21 cellular contexts compared by ENCODE assay signal in the genomic region with DNA sequence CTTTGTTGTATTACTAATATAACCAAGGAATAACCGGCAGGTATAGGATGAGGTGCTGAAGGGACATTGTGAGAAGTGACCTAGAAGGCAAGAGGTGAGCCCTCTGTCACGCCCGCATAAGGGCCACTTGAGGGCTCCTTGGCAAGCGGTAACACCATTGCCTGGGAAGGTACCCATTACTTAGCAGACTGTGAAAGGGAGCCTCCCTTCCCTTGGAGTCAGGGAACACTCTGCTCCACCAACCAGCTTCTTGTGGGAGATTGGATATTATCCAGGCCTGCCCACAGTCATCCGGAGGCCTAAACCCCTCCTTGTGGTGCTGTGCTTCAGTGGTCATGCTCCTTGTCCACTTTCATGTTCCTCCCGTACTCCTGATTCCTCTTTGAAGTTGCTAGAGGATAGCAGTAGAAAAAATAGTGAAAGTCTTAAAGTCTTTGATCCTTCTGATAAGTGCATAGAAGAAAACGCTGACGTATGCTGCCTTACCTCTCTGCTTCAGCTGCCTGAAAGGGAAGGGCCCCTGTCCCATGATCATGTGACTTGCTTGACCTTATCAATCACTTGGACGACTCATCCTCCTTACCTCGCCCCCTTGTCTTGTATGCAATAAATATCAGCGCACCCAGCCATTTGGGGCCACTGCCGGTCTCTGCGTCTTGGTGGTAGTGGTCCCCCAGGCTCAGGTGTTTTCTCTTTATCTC. TPM values are rescaled to one million over a fixed set of nuclear protein-coding genes. Genes with fewer than 3 reads are reported as not detected.
DNase-seq lines count a peak whose midpoint lies in the region; ATAC-seq, FAIRE-seq and TF ChIP-seq lines count a peak whose summit lies in the region.
"Had no signal": no experiment of that assay in that cellular context is flagged by ENCODE, and none has a peak within 500 bp of the region (broad histone marks: within the 10 kb centered on the region; RNA-seq: fewer than 3 reads in every experiment).

No MANE protein-coding gene starts in this region.

- peaks cover 2% of the 10 kb centered on the region for H3K79me2 ChIP-seq in HepG2 (ENCODE audit: insufficient read depth, low read length)

- CTCF ChIA-PET in HepG2 (lab: Yijun Ruan, JAX; ENCODE audit: low intra/inter-chr PET ratio, low total read pairs) = no interaction called here
- CTCF ChIA-PET in naive thymus-derived CD4-positive, alpha-beta T cell (lab: Charles Lee) = no interaction called here

- FAIRE-seq in HepG2 (lab: Jason Lieb, UNC) = no peak
- FAIRE-seq: HTR-8/SVneo had no signal

- H3K4me3 ChIP-seq in HepG2 (replicated peaks in 1 of 3; ENCODE audit: insufficient read depth in 1 of 3, low read depth in 2 of 3, low read length in 3 of 3) (no peak overlapping the region), right lobe of liver (no peak overlapping the region), fibroblast of mammary gland (ENCODE audit: control insufficient read depth, low read depth, low read length) (no peak overlapping the region), transverse colon (no peak overlapping the region), Peyer's patch (no peak overlapping the region)
- H3K4me3 ChIP-seq in naive thymus-derived CD4-positive, alpha-beta T cell (ENCODE audit: low read length) = no peak overlapping the region
- H3K4me3 ChIP-seq: ascending aorta, psoas muscle, suprapubic skin had no signal

- H3K9me3 Mint-ChIP-seq in nephron = no peaks in the 10 kb centered on the region
- no peaks in the 10 kb centered on the region for H3K9me3 Mint-ChIP-seq in naive thymus-derived CD4-positive, alpha-beta T cell

- DNase-seq in HepG2 (ENCODE audit: low spot score) = no peak
- no peak for DNase-seq in right lobe of liver
- peak; percentile 20 for DNase-seq in fibroblast of mammary gland (ENCODE audit: low read depth)
- no peak for DNase-seq in naive thymus-derived CD4-positive, alpha-beta T cell
- DNase-seq in transverse colon = no peak
- no peak for DNase-seq in Peyer's patch
- DNase-seq: activated naive CD4-positive, alpha-beta T cell treated with Interleukin-2 at 50 U/mL for 16 hours; DMS 273 treated with DMSO at 0.1 percent for 48 hours; glutamatergic neuron; NCI-H1105; psoas muscle; SK-N-SH; stimulated activated CD4-positive, alpha-beta T cell treated with anti-CD3 and anti-CD28 coated beads, Interleukin-4, amount 100 ng/mL, for 4 hours had no signal

- WGBS in HepG2 (ENCODE audit: low lambda C conversion rate) = 93% methylated on average over 13 of the region's 13 CpGs
- 84% methylated on average over 10 of the region's 13 CpGs for WGBS in right lobe of liver (ENCODE audit: insufficient coverage, low coverage, low lambda C conversion rate, missing lambda C conversion rate)
- 87 to 89% methylated on average over 8 to 13 of the region's 13 CpGs for WGBS in transverse colon (ENCODE audit: low coverage in 1 of 2), 2 donors

- TF ChIP-seq CTCF in HepG2 (CRISPR knock-in tag; IDR thresholded peaks at IDR 0.05) (no peak), right lobe of liver (IDR thresholded peaks at IDR 0.05) (no peak), fibroblast of mammary gland (conservative IDR thresholded peaks at IDR 0.05; ENCODE audit: control insufficient read depth, insufficient read depth, low read depth, low read length) (no peak), nephron (IDR thresholded peaks at IDR 0.05; ENCODE audit: unreplicated experiment in 3 of 3) (no peak), transverse colon (IDR thresholded peaks at IDR 0.05) (no peak), Peyer's patch (IDR thresholded peaks at IDR 0.05) (no peak)

- H3K27me3 ChIP-seq in HepG2 (ENCODE audit: control insufficient read depth in 1 of 2, insufficient read depth in 2 of 2, low read length in 2 of 2) = no peaks in the 10 kb centered on the region
- no peaks in the 10 kb centered on the region for H3K27me3 ChIP-seq in right lobe of liver
- no peaks in the 10 kb centered on the region for H3K27me3 ChIP-seq in naive thymus-derived CD4-positive, alpha-beta T cell (ENCODE audit: control insufficient read depth in 2 of 2, insufficient read depth in 2 of 2, low read length in 2 of 2)
- no peaks in the 10 kb centered on the region for H3K27me3 ChIP-seq in transverse colon
- H3K27me3 ChIP-seq in Peyer's patch = no peaks in the 10 kb centered on the region
- H3K27me3 ChIP-seq: ascending aorta, suprapubic skin had no signal

- no peak for TF ChIP-seq RAD21 in HepG2 (CRISPR knock-in tag; IDR thresholded peaks at IDR 0.05)

- no TSS peak for BruUV-seq in HepG2 (replicated peaks; lab: Mats Ljungman, UMichigan)

- H3K27ac ChIP-seq in HepG2 (ENCODE audit: extremely low read length, insufficient read depth, low read length) (no peak overlapping the region), right lobe of liver (no peak overlapping the region), transverse colon (no peak overlapping the region), Peyer's patch (no peak overlapping the region)
- no peak overlapping the region for H3K27ac ChIP-seq in naive thymus-derived CD4-positive, alpha-beta T cell (ENCODE audit: low read depth, low read length)
- H3K27ac ChIP-seq: ascending aorta, C4-2B, epithelial cell of prostate, psoas muscle, suprapubic skin had no signal

- H3K27ac Mint-ChIP-seq in nephron = peak overlapping the region in 2 of 3 experiments; percentile 35 to 74
- peak overlapping the region in 1 of 9 donors; percentile 15 for H3K27ac Mint-ChIP-seq in naive thymus-derived CD4-positive, alpha-beta T cell

- peaks cover 76% of the 10 kb centered on the region for H3K36me3 Mint-ChIP-seq in nephron (ENCODE audit: low read depth)
- H3K36me3 Mint-ChIP-seq in naive thymus-derived CD4-positive, alpha-beta T cell = peaks cover 0 to 31% (median 16%) of the 10 kb centered on the region in 5 donors

- H2AFZ ChIP-seq in HepG2 (ENCODE audit: low read length) = no peak overlapping the region

- H3K4me2 ChIP-seq in HepG2 (ENCODE audit: low read depth, low read length) = no peak overlapping the region
- H3K4me2 ChIP-seq: SK-N-SH had no signal

- no peaks in the 10 kb centered on the region for H4K20me1 ChIP-seq in HepG2 (ENCODE audit: insufficient read depth, low read length)

- H3K9me3 ChIP-seq in HepG2 (ENCODE audit: low read length) = no peaks in the 10 kb centered on the region
- H3K9me3 ChIP-seq in right lobe of liver = no peaks in the 10 kb centered on the region
- no peaks in the 10 kb centered on the region for H3K9me3 ChIP-seq in naive thymus-derived CD4-positive, alpha-beta T cell (ENCODE audit: control insufficient read depth in 2 of 3, low read length in 3 of 3)
- H3K9me3 ChIP-seq in transverse colon = no peaks in the 10 kb centered on the region
- H3K9me3 ChIP-seq in Peyer's patch = no peaks in the 10 kb centered on the region
- H3K9me3 ChIP-seq: ascending aorta, psoas muscle, SK-N-SH, suprapubic skin had no signal

- no peaks in the 10 kb centered on the region for H3K4me1 Mint-ChIP-seq in nephron
- H3K4me1 Mint-ChIP-seq in naive thymus-derived CD4-positive, alpha-beta T cell = peaks cover 0 to 14% (median 4%) of the 10 kb centered on the region in 7 donors

- in situ Hi-C loops in HepG2 (cut with HindIII; ENCODE audit: extremely low pct_ligation_motif_present, low pct_unique_long_range_greater_than_20kb) = no loop called here
- in situ Hi-C loops in transverse colon (cut with MboI; ENCODE audit: low pct_ligation_motif_present in 1 of 4, low pct_unique_long_range_greater_than_20kb in 1 of 4, low sequenced_read_pairs in 3 of 4) = no loop called here

- H3K27me3 Mint-ChIP-seq in nephron (ENCODE audit: low read depth) = no peaks in the 10 kb centered on the region
- no peaks in the 10 kb centered on the region for H3K27me3 Mint-ChIP-seq in naive thymus-derived CD4-positive, alpha-beta T cell

- TF ChIP-seq EP300 in HepG2 (IDR thresholded peaks at IDR 0.05; ENCODE audit: low read depth in 2 of 2, low read length in 2 of 2) (no peak), HepG2 (CRISPR knock-in tag; IDR thresholded peaks at IDR 0.05; ENCODE audit: borderline replicate concordance) (no peak), transverse colon (IDR thresholded peaks at IDR 0.05; ENCODE audit: low read depth) (no peak)

- ATAC-seq in HepG2 = no peak
- ATAC-seq in right lobe of liver = no peak
- no peak for ATAC-seq in naive thymus-derived CD4-positive, alpha-beta T cell
- no peak for ATAC-seq in GM19463 (IDR thresholded peaks at IDR 0.05; ENCODE audit: unreplicated experiment)
- ATAC-seq: psoas muscle had no signal

- no peak overlapping the region for H3K9ac ChIP-seq in HepG2 (ENCODE audit: insufficient read depth, low read depth, low read length)
- H3K9ac ChIP-seq: SK-N-SH had no signal

- no peaks in the 10 kb centered on the region for H3K4me1 ChIP-seq in HepG2 (ENCODE audit: insufficient read depth, low read length)
- no peaks in the 10 kb centered on the region for H3K4me1 ChIP-seq in right lobe of liver
- H3K4me1 ChIP-seq in naive thymus-derived CD4-positive, alpha-beta T cell (ENCODE audit: control insufficient read depth in 2 of 2, insufficient read depth in 2 of 2, low read length in 2 of 2) = no peaks in the 10 kb centered on the region
- peaks cover 0 to 3% (median 0%) of the 10 kb centered on the region in 4 donors for H3K4me1 ChIP-seq in transverse colon
- H3K4me1 ChIP-seq in Peyer's patch = no peaks in the 10 kb centered on the region
- H3K4me1 ChIP-seq: ascending aorta, psoas muscle, suprapubic skin had no signal

- TF ChIP-seq POLR2A in HepG2 (IDR thresholded peaks at IDR 0.05; ENCODE audit: insufficient read depth in 1 of 2, low read depth in 2 of 2, low read length in 2 of 2) = no peak
- TF ChIP-seq POLR2A in right lobe of liver (IDR thresholded peaks at IDR 0.05) = no peak
- no peak for TF ChIP-seq POLR2A in transverse colon (IDR thresholded peaks at IDR 0.05)
- no peak for TF ChIP-seq POLR2A in Peyer's patch (IDR thresholded peaks at IDR 0.05)

- intact Hi-C loops in HepG2 (cut with micrococcal nuclease; ENCODE audit: unreplicated experiment) (no loop called here), right lobe of liver (cut with DNase I) (no loop called here), transverse colon (cut with DNase I; ENCODE audit: low total_unique reads) (no loop called here)
- intact Hi-C loops in naive thymus-derived CD4-positive, alpha-beta T cell (cut with micrococcal nuclease) = no loop called here

- H3K4me3 Mint-ChIP-seq in nephron = no peak overlapping the region
- H3K4me3 Mint-ChIP-seq in naive thymus-derived CD4-positive, alpha-beta T cell = no peak overlapping the region

- POLR2A ChIA-PET in HepG2 (lab: Yijun Ruan, JAX) = no interaction called here
- POLR2A ChIA-PET in naive thymus-derived CD4-positive, alpha-beta T cell (lab: Charles Lee) = no interaction called here

- H3K36me3 ChIP-seq in HepG2 (replicated peaks in 1 of 2; ENCODE audit: control insufficient read depth in 1 of 2, insufficient read depth in 2 of 2, low read length in 2 of 2) (peaks cover 13 to 65% of the 10 kb centered on the region in 2 experiments; a peak in 4 of 5 replicates), right lobe of liver (peaks cover 15 to 88% (median 33%) of the 10 kb centered on the region in 4 donors), transverse colon (peaks cover 0 to 67% (median 29%) of the 10 kb centered on the region in 4 donors), Peyer's patch (peaks cover 0 to 96% (median 0%) of the 10 kb centered on the region in 3 donors)
- peaks cover 5 to 74% (median 23%) of the 10 kb centered on the region in 3 experiments for H3K36me3 ChIP-seq in naive thymus-derived CD4-positive, alpha-beta T cell (ENCODE audit: control insufficient read depth in 2 of 3, insufficient read depth in 3 of 3, low read length in 3 of 3)

RNA-seq across cellular contexts. Expression of a gene that starts 16.0 kb away (rescaled TPM):
- total RNA-seq in HepG2 (2016; rRNA removed; fragmentation: Illumina TruSeq; extraction: Trizol) (166 and 305 TPM in 2 replicates), right lobe of liver (10 to 100 TPM; 50.1 to 66.1 (median 58.8) TPM), transverse colon (100 to 1,000 TPM in 1 of 4 donors, 10 to 100 TPM in 3; 40.4 to 117 (median 67.7) TPM), Peyer's patch (100 to 1,000 TPM in 3 of 4 donors, 10 to 100 TPM in 1; 72.1 to 172 (median 109) TPM)
- total RNA-seq in HepG2 (2016; cell fraction: cytosol; rRNA removed; fragmentation: Illumina TruSeq; extraction: Trizol; ENCODE audit: low read depth) = 37.3 and 46.0 TPM in 2 replicates
- 177 and 299 TPM in 2 replicates for total RNA-seq in HepG2 (2016; cell fraction: insoluble cytoplasmic fraction; rRNA removed; fragmentation: Illumina TruSeq; extraction: Trizol)
- total RNA-seq in HepG2 (2016; cell fraction: membrane; rRNA removed; fragmentation: Illumina TruSeq; extraction: Trizol) = 67.8 and 83.4 TPM in 2 replicates
- total RNA-seq in HepG2 (2016; cell fraction: nucleus; rRNA removed; fragmentation: Illumina TruSeq; extraction: Trizol) = 140 and 152 TPM in 2 replicates
- polyA plus RNA-seq in HepG2 (2011; rRNA removed) = 56.3 and 64.4 TPM in 2 replicates
- 36.1 and 53.3 TPM in 2 replicates for polyA plus RNA-seq in HepG2 (2011; cell fraction: cytosol; rRNA removed)
- polyA plus RNA-seq in HepG2 (2011; cell fraction: nucleus; rRNA removed) = 68.0 and 80.6 TPM in 2 replicates
- polyA plus RNA-seq in HepG2 (2012) = 110 and 117 TPM in 2 replicates
- polyA plus RNA-seq in HepG2 (2016; cell fraction: cytosol; fragmentation: Illumina TruSeq; extraction: Trizol; ENCODE audit: low read depth) = 14.3 and 16.1 TPM in 2 replicates
- 281 and 295 TPM in 2 replicates for polyA plus RNA-seq in HepG2 (2016; cell fraction: insoluble cytoplasmic fraction; fragmentation: Illumina TruSeq; extraction: Trizol; ENCODE audit: low read depth)
- 29.4 and 38.8 TPM in 2 replicates for polyA plus RNA-seq in HepG2 (2016; cell fraction: membrane; fragmentation: Illumina TruSeq; extraction: Trizol; ENCODE audit: low read depth)
- 174 and 180 TPM in 2 replicates for polyA plus RNA-seq in HepG2 (2016; cell fraction: nucleus; fragmentation: Illumina TruSeq; extraction: Trizol; ENCODE audit: insufficient read depth, low read depth)
- polyA minus RNA-seq in HepG2 (2011; rRNA and poly(A)+ RNA removed; ENCODE audit: low replicate concordance) = 72.7 and 122 TPM in 2 replicates
- polyA minus RNA-seq in HepG2 (2011; cell fraction: cytosol; rRNA and poly(A)+ RNA removed) = 73.0 and 79.8 TPM in 2 replicates
- 125 and 154 TPM in 2 replicates for polyA minus RNA-seq in HepG2 (2011; cell fraction: nucleus; rRNA and poly(A)+ RNA removed)
- 100 to 1,000 TPM; 130 to 280 (median 162) TPM for total RNA-seq in naive thymus-derived CD4-positive, alpha-beta T cell
- 100 to 1,000 TPM; 246 to 251 TPM for polyA plus RNA-seq in naive thymus-derived CD4-positive, alpha-beta T cell

RNA-seq across cellular contexts. Expression of a gene that starts 16.7 kb away (rescaled TPM):
- total RNA-seq in HepG2 (2016; rRNA removed; fragmentation: Illumina TruSeq; extraction: Trizol) = 84.8 and 98.0 TPM in 2 replicates
- 40.9 and 53.0 TPM in 2 replicates for total RNA-seq in HepG2 (2016; cell fraction: cytosol; rRNA removed; fragmentation: Illumina TruSeq; extraction: Trizol; ENCODE audit: low read depth)
- 88.0 and 114 TPM in 2 replicates for total RNA-seq in HepG2 (2016; cell fraction: insoluble cytoplasmic fraction; rRNA removed; fragmentation: Illumina TruSeq; extraction: Trizol)
- 51.0 and 60.6 TPM in 2 replicates for total RNA-seq in HepG2 (2016; cell fraction: membrane; rRNA removed; fragmentation: Illumina TruSeq; extraction: Trizol)
- 37.3 and 44.7 TPM in 2 replicates for total RNA-seq in HepG2 (2016; cell fraction: nucleus; rRNA removed; fragmentation: Illumina TruSeq; extraction: Trizol)
- polyA plus RNA-seq in HepG2 (2011; rRNA removed) = 43.2 and 57.7 TPM in 2 replicates
- 29.4 and 47.2 TPM in 2 replicates for polyA plus RNA-seq in HepG2 (2011; cell fraction: cytosol; rRNA removed)
- 14.4 and 22.1 TPM in 2 replicates for polyA plus RNA-seq in HepG2 (2011; cell fraction: nucleus; rRNA removed)
- 56.4 and 66.6 TPM in 2 replicates for polyA plus RNA-seq in HepG2 (2012)
- 40.3 and 46.7 TPM in 2 replicates for polyA plus RNA-seq in HepG2 (2016; cell fraction: cytosol; fragmentation: Illumina TruSeq; extraction: Trizol; ENCODE audit: low read depth)
- 108 and 130 TPM in 2 replicates for polyA plus RNA-seq in HepG2 (2016; cell fraction: insoluble cytoplasmic fraction; fragmentation: Illumina TruSeq; extraction: Trizol; ENCODE audit: low read depth)
- 49.0 and 60.3 TPM in 2 replicates for polyA plus RNA-seq in HepG2 (2016; cell fraction: membrane; fragmentation: Illumina TruSeq; extraction: Trizol; ENCODE audit: low read depth)
- 67.9 and 77.3 TPM in 2 replicates for polyA plus RNA-seq in HepG2 (2016; cell fraction: nucleus; fragmentation: Illumina TruSeq; extraction: Trizol; ENCODE audit: insufficient read depth, low read depth)
- polyA minus RNA-seq in HepG2 (2011; rRNA and poly(A)+ RNA removed; ENCODE audit: low replicate concordance) = 8.8 and 12.4 TPM in 2 replicates
- 8.7 and 14.6 TPM in 2 replicates for polyA minus RNA-seq in HepG2 (2011; cell fraction: cytosol; rRNA and poly(A)+ RNA removed)
- polyA minus RNA-seq in HepG2 (2011; cell fraction: nucleus; rRNA and poly(A)+ RNA removed) = 37.0 and 37.7 TPM in 2 replicates
- 10 to 100 TPM; 14.1 to 27.6 (median 19.6) TPM for total RNA-seq in right lobe of liver
- 10 to 100 TPM; 35.5 to 58.8 (median 47.4) TPM for total RNA-seq in naive thymus-derived CD4-positive, alpha-beta T cell
- 10 to 100 TPM; 49.8 to 65.9 TPM for polyA plus RNA-seq in naive thymus-derived CD4-positive, alpha-beta T cell
- total RNA-seq in transverse colon = 10 to 100 TPM in 3 of 4 donors, 1 to 10 TPM in 1; 3.4 to 72.9 (median 34.5) TPM
- 10 to 100 TPM; 34.7 to 56.2 (median 44.1) TPM for total RNA-seq in Peyer's patch

RNA-seq across cellular contexts. Expression of a gene that starts 35.6 kb away (rescaled TPM):
- total RNA-seq in HepG2 (2016; rRNA removed; fragmentation: Illumina TruSeq; extraction: Trizol) (5.4 and 7.2 TPM in 2 replicates), right lobe of liver (1 to 10 TPM in 1 of 6 experiments, under 1 TPM in 5; 0.29 to 2.1 (median 0.44) TPM), transverse colon (10 to 100 TPM; 24.9 to 95.5 (median 43.8) TPM), Peyer's patch (10 to 100 TPM in 1 of 4 donors, 1 to 10 TPM in 3; 8.3 to 19.8 (median 9.2) TPM)
- total RNA-seq in HepG2 (2016; cell fraction: cytosol; rRNA removed; fragmentation: Illumina TruSeq; extraction: Trizol; ENCODE audit: low read depth) = 4.9 and 5.4 TPM in 2 replicates
- total RNA-seq in HepG2 (2016; cell fraction: insoluble cytoplasmic fraction; rRNA removed; fragmentation: Illumina TruSeq; extraction: Trizol) = 5.3 and 8.1 TPM in 2 replicates
- 9.5 and 9.8 TPM in 2 replicates for total RNA-seq in HepG2 (2016; cell fraction: membrane; rRNA removed; fragmentation: Illumina TruSeq; extraction: Trizol)
- 2.3 TPM in 2 replicates for total RNA-seq in HepG2 (2016; cell fraction: nucleus; rRNA removed; fragmentation: Illumina TruSeq; extraction: Trizol)
- polyA plus RNA-seq in HepG2 (2011; rRNA removed) = 2.1 and 2.4 TPM in 2 replicates
- polyA plus RNA-seq in HepG2 (2011; cell fraction: cytosol; rRNA removed) = 1.5 and 1.8 TPM in 2 replicates
- 0.77 and 1.0 TPM in 2 replicates for polyA plus RNA-seq in HepG2 (2011; cell fraction: nucleus; rRNA removed)
- 0.56 and 0.93 TPM in 2 replicates for polyA plus RNA-seq in HepG2 (2012)
- polyA plus RNA-seq in HepG2 (2016; cell fraction: cytosol; fragmentation: Illumina TruSeq; extraction: Trizol; ENCODE audit: low read depth) = 5.2 and 6.1 TPM in 2 replicates
- polyA plus RNA-seq in HepG2 (2016; cell fraction: insoluble cytoplasmic fraction; fragmentation: Illumina TruSeq; extraction: Trizol; ENCODE audit: low read depth) = 6.7 and 6.9 TPM in 2 replicates
- 7.6 and 7.9 TPM in 2 replicates for polyA plus RNA-seq in HepG2 (2016; cell fraction: membrane; fragmentation: Illumina TruSeq; extraction: Trizol; ENCODE audit: low read depth)
- polyA plus RNA-seq in HepG2 (2016; cell fraction: nucleus; fragmentation: Illumina TruSeq; extraction: Trizol; ENCODE audit: insufficient read depth, low read depth) = 2.5 and 2.7 TPM in 2 replicates
- polyA minus RNA-seq in HepG2 (2011; rRNA and poly(A)+ RNA removed; ENCODE audit: low replicate concordance) = 0.74 and 6.6 TPM in 2 replicates
- polyA minus RNA-seq in HepG2 (2011; cell fraction: cytosol; rRNA and poly(A)+ RNA removed) = 1.2 and 1.5 TPM in 2 replicates
- polyA minus RNA-seq in HepG2 (2011; cell fraction: nucleus; rRNA and poly(A)+ RNA removed) = 1.7 and 1.9 TPM in 2 replicates
- total RNA-seq in naive thymus-derived CD4-positive, alpha-beta T cell = not detected
- not detected for polyA plus RNA-seq in naive thymus-derived CD4-positive, alpha-beta T cell
- polyA plus RNA-seq: neural cell had no signal
